1 cellular context compared by ENCODE assay signal in genomic region chr3:136195258-136196063, GRCh38.
TF ChIP-seq lines count a peak whose summit lies in the region.

No MANE protein-coding gene starts in this region.

TF ChIP-seq in H1, 55 proteins besides CTCF, POLR2A, EP300 and RAD21:
- TF ChIP-seq SAP30 (IDR thresholded peaks at IDR 0.05; ENCODE audit: insufficient read depth, insufficient replicate concordance, low read length), result no peak
- TF ChIP-seq TEAD4 (IDR thresholded peaks at IDR 0.05; ENCODE audit: low read depth, low read length), result no peak
- TF ChIP-seq PHF8 (conservative IDR thresholded peaks at IDR 0.05; ENCODE audit: low read depth, low read length), result peak; percentile 39; the same call in 1 of the 2 replicates
- TF ChIP-seq RXRA (IDR thresholded peaks at IDR 0.05; ENCODE audit: insufficient read depth, low read depth, low read length), result no peak
- TF ChIP-seq YY1 (IDR thresholded peaks at IDR 0.05; ENCODE audit: low read depth, low read length), result peak; percentile 78
- TF ChIP-seq RNF2 (IDR thresholded peaks at IDR 0.05; ENCODE audit: borderline replicate concordance, low read depth, low read length, missing control alignments, poor library complexity, severe bottlenecking), result no peak
- TF ChIP-seq CEBPB (IDR thresholded peaks at IDR 0.05; ENCODE audit: low read depth, low read length), result no peak
- TF ChIP-seq SP1 (IDR thresholded peaks at IDR 0.05; ENCODE audit: low read depth, low read length), result no peak
- TF ChIP-seq CBX5 (IDR thresholded peaks at IDR 0.05; ENCODE audit: low read depth, low read length), result no peak
- no peak for TF ChIP-seq BACH1 (IDR thresholded peaks at IDR 0.05; ENCODE audit: low read length)
- no peak for TF ChIP-seq SIX5 (IDR thresholded peaks at IDR 0.05; ENCODE audit: low read depth, low read length)
- no peak for TF ChIP-seq SIRT6 (IDR thresholded peaks at IDR 0.05; ENCODE audit: low read length)
- TF ChIP-seq EGR1 (IDR thresholded peaks at IDR 0.05; ENCODE audit: borderline replicate concordance, low read depth, low read length), result no peak
- no peak for TF ChIP-seq HDAC6 (IDR thresholded peaks at IDR 0.05; ENCODE audit: low read depth, low read length)
- 0 out of 2 replicates have a peak, but pooled peaks have one; percentile 38 for TF ChIP-seq POLR2AphosphoS5 (IDR thresholded peaks at IDR 0.05; ENCODE audit: low read depth, low read length)
- peak; percentile 42 for TF ChIP-seq TAF7 (optimal IDR thresholded peaks at IDR 0.05; ENCODE audit: borderline replicate concordance, low read depth, low read length)
- no peak for TF ChIP-seq KDM1A (IDR thresholded peaks at IDR 0.05; ENCODE audit: borderline replicate concordance, low read length)
- TF ChIP-seq KDM5A (IDR thresholded peaks at IDR 0.05; ENCODE audit: low read length), result no peak
- peak; percentile 65 for TF ChIP-seq ASH2L (IDR thresholded peaks at IDR 0.05; ENCODE audit: low read length)
- no peak for TF ChIP-seq TCF12 (IDR thresholded peaks at IDR 0.05; ENCODE audit: low read depth, low read length)
- TF ChIP-seq CREB1 (IDR thresholded peaks at IDR 0.05), result peak; percentile 63
- peak; percentile 94 for TF ChIP-seq RBBP5 (IDR thresholded peaks at IDR 0.05; ENCODE audit: borderline replicate concordance, low read depth, low read length)
- no peak for TF ChIP-seq CHD7 (IDR thresholded peaks at IDR 0.05; ENCODE audit: insufficient replicate concordance, low read length)
- no peak for TF ChIP-seq SRF (IDR thresholded peaks at IDR 0.05; ENCODE audit: low read depth, low read length)
- TF ChIP-seq POU5F1 (IDR thresholded peaks at IDR 0.05; ENCODE audit: low read depth, low read length), result no peak
- no peak for TF ChIP-seq KDM4A (IDR thresholded peaks at IDR 0.05; ENCODE audit: low read depth, low read length, severe bottlenecking)
- no peak for TF ChIP-seq SUZ12 (IDR thresholded peaks at IDR 0.05; ENCODE audit: low read length)
- no peak for TF ChIP-seq GABPA (IDR thresholded peaks at IDR 0.05; ENCODE audit: borderline replicate concordance, insufficient read depth, low read length)
- peak; percentile 49; the same call in 1 of the 2 replicates for TF ChIP-seq TBP (IDR thresholded peaks at IDR 0.05; ENCODE audit: low read depth, low read length)
- peak in 1 of 2 experiments; percentile 41; a peak in 1 of 4 replicates for TF ChIP-seq SIN3A (conservative IDR thresholded peaks at IDR 0.05 in 1 of 2, IDR thresholded peaks at IDR 0.05 in 1 of 2; ENCODE audit: low read depth in 1 of 2, low read length in 2 of 2)
- TF ChIP-seq E2F6 (IDR thresholded peaks at IDR 0.05), result peak; percentile 52
- no peak for TF ChIP-seq JUN (IDR thresholded peaks at IDR 0.05; ENCODE audit: low read depth, low read length)
- no peak for TF ChIP-seq HDAC2 (IDR thresholded peaks at IDR 0.05; ENCODE audit: borderline replicate concordance in 1 of 2, low read depth in 2 of 2, low read length in 2 of 2)
- peak; percentile 78 for TF ChIP-seq TAF1 (IDR thresholded peaks at IDR 0.05; ENCODE audit: low read depth, low read length)
- TF ChIP-seq NRF1 (IDR thresholded peaks at IDR 0.05; ENCODE audit: low read depth, low read length), result no peak
- no peak for TF ChIP-seq BCL11A (IDR thresholded peaks at IDR 0.05; ENCODE audit: low read depth in 2 of 2, low read length in 2 of 2)
- no peak for TF ChIP-seq MAFK (IDR thresholded peaks at IDR 0.05; ENCODE audit: low read depth, low read length)
- peak; percentile 54 for TF ChIP-seq MAX (IDR thresholded peaks at IDR 0.05)
- no peak for TF ChIP-seq ATF2 (IDR thresholded peaks at IDR 0.05; ENCODE audit: low read length)
TF ChIP-seq in H1: peak in this region for 12.
